ENCODE assay signal across 1 cellular context in genomic region chr9:114761515-114761914, GRCh38.
TF ChIP-seq lines count a peak whose summit lies in the region.

No MANE protein-coding gene starts in this region.

TF ChIP-seq in GM23338, 12 proteins besides CTCF, POLR2A, EP300 and RAD21 (continued from another document):
- TF ChIP-seq EZH2 (IDR thresholded peaks at IDR 0.05; ENCODE audit: low read depth, unreplicated experiment) = no peak
- no peak for TF ChIP-seq JUNB (IDR thresholded peaks at IDR 0.05; ENCODE audit: unreplicated experiment)
- TF ChIP-seq CREB1 (CRISPR knock-in tag; IDR thresholded peaks at IDR 0.05; ENCODE audit: low read depth) = no peak
- no peak for TF ChIP-seq REST (IDR thresholded peaks at IDR 0.05; ENCODE audit: unreplicated experiment)
- no peak for TF ChIP-seq NANOG (IDR thresholded peaks at IDR 0.05; ENCODE audit: borderline replicate concordance)
